8 cellular contexts compared by ENCODE assay signal in genomic region chr1:39081266-39082139, GRCh38. TPM values are rescaled to one million over a fixed set of nuclear protein-coding genes. Genes with fewer than 3 reads are reported as not detected.
A peak's percentile ranks its signal among the peaks of the same experiment; 100 is the strongest.
DNase-seq lines count a peak whose midpoint lies in the region; ATAC-seq, FAIRE-seq and TF ChIP-seq lines count a peak whose summit lies in the region.

No MANE protein-coding gene starts in this region.

- H3K9me1 ChIP-seq in K562 (ENCODE audit: control insufficient read depth, insufficient read depth, low read length): no peaks in the 10 kb centered on the region

- peaks cover 0 to 25% of the 10 kb centered on the region in 2 experiments; a peak in 3 of 5 replicates for H3K4me1 ChIP-seq in K562 (replicated peaks in 1 of 2; ENCODE audit: control insufficient read depth in 2 of 2, insufficient read depth in 2 of 2, low read length in 2 of 2)

- H2AFZ ChIP-seq in K562 (ENCODE audit: low read depth, low read length): peak overlapping the region; percentile 67

- FAIRE-seq in K562 (lab: Jason Lieb, UNC): no peak

- H3K9me3 Mint-ChIP-seq in stimulated activated naive B cell treated with anti-CD40 and anti-IgM and Interleukin-4, amounts not matched to agents 10 μg/mL and 1 μg/mL and 100 μg/mL, for 72 hours: no peaks in the 10 kb centered on the region

- H3K9ac ChIP-seq in K562 (ENCODE audit: insufficient read depth in 1 of 2, low read depth in 2 of 2, low read length in 2 of 2): peak overlapping the region in 1 of 2 experiments; percentile 88; a peak in 2 of 4 replicates

- peak in 1 of 3 experiments; percentile 24; a peak in 1 of 6 replicates for TF ChIP-seq CTCF in K562 (IDR thresholded peaks at IDR 0.05 in 2 of 3, conservative IDR thresholded peaks at IDR 0.05 in 1 of 3; ENCODE audit: insufficient read depth in 2 of 3, low read depth in 1 of 3, low read length in 3 of 3)
- no peak for TF ChIP-seq CTCF in kidney epithelial cell (IDR thresholded peaks at IDR 0.05; ENCODE audit: insufficient read depth, low read length, poor library complexity, severe bottlenecking)

- no peak overlapping the region for H3K27ac Mint-ChIP-seq in stimulated activated naive B cell treated with anti-CD40 and anti-IgM and Interleukin-4, amounts not matched to agents 10 μg/mL and 1 μg/mL and 100 μg/mL, for 72 hours

- TF ChIP-seq EP300 in K562 (IDR thresholded peaks at IDR 0.05; ENCODE audit: low read length): no peak

- H3K4me1 Mint-ChIP-seq in stimulated activated naive B cell treated with anti-CD40 and anti-IgM and Interleukin-4, amounts not matched to agents 10 μg/mL and 1 μg/mL and 100 μg/mL, for 72 hours: peaks cover 21 to 23% of the 10 kb centered on the region in 2 donors

- peaks cover 28 to 40% of the 10 kb centered on the region in 2 donors for H3K27me3 Mint-ChIP-seq in stimulated activated naive B cell treated with anti-CD40 and anti-IgM and Interleukin-4, amounts not matched to agents 10 μg/mL and 1 μg/mL and 100 μg/mL, for 72 hours

- H3K79me2 ChIP-seq in K562 (ENCODE audit: control insufficient read depth, insufficient read depth, low read length): no peaks in the 10 kb centered on the region

- CTCF ChIA-PET in K562 (lab: Yijun Ruan, JAX; ENCODE audit: low intra/inter-chr PET ratio): interaction anchor here (0.6 kb wide), 1 partner anchor 1055 kb away, joined by 4 read pairs; no protein-coding TSS in a partner anchor

- H3K27me3 ChIP-seq in K562 (ENCODE audit: control insufficient read depth in 2 of 2, insufficient read depth in 2 of 2, low read length in 2 of 2) (peaks cover 22 to 28% of the 10 kb centered on the region in 2 experiments), kidney epithelial cell (ENCODE audit: control insufficient read depth, insufficient read depth, low read length) (peaks cover 16% of the 10 kb centered on the region)

- H3K36me3 ChIP-seq in K562 (ENCODE audit: control insufficient read depth, insufficient read depth, low read length): no peaks in the 10 kb centered on the region
- H3K36me3 ChIP-seq in kidney epithelial cell (ENCODE audit: control insufficient read depth, insufficient read depth, low read length): no peaks in the 10 kb centered on the region

- TF ChIP-seq POLR2A in K562 (conservative IDR thresholded peaks at IDR 0.05): no peak

- intact Hi-C loops in K562 (cut with micrococcal nuclease): no loop called here

- 3% methylated on average over 64 of the region's 117 CpGs for WGBS in K562 (ENCODE audit: insufficient coverage, low coverage, missing lambda C conversion rate)

- 0 out of 2 replicates have a peak, but pooled peaks cover 12% of the 10 kb centered on the region for H4K20me1 ChIP-seq in K562 (replicated peaks; ENCODE audit: control insufficient read depth, insufficient read depth, low read length)

- H3K4me3 ChIP-seq in K562: peak overlapping the region; percentile 47
- H3K4me3 ChIP-seq in kidney epithelial cell (ENCODE audit: low read depth, low read length): peak overlapping the region; percentile 42

- peak overlapping the region in 1 of 2 donors; percentile 65 for H3K4me3 Mint-ChIP-seq in stimulated activated naive B cell treated with anti-CD40 and anti-IgM and Interleukin-4, amounts not matched to agents 10 μg/mL and 1 μg/mL and 100 μg/mL, for 72 hours

- H3K27ac ChIP-seq in K562 (ENCODE audit: extremely low read depth, low read depth, low read length): no peak overlapping the region

- BruUV-seq in K562 (replicated peaks; lab: Mats Ljungman, UMichigan): no TSS peak

- POLR2A ChIA-PET in K562 (lab: Yijun Ruan, JAX): interaction anchor here (0.6 to 2.6 kb wide), 8 partner anchors 8 to 457 kb away, joined by 3 to 14 read pairs (median 3); no protein-coding TSS in a partner anchor

- H3K4me2 ChIP-seq in K562 (ENCODE audit: insufficient read depth, low read length): peak overlapping the region; percentile 35; the same call in 1 of the 2 replicates

- in situ Hi-C loops in K562 (cut with MboI): no loop called here

- DNase-seq in DMS79 treated with DMSO at 0.1 percent for 48 hours (lab: John Stamatoyannopoulos, UW) (peak; percentile 18), DMS79 (lab: John Stamatoyannopoulos, UW) (no peak), NCI-H774 (lab: John Stamatoyannopoulos, UW) (peak; percentile 20), K562 (ENCODE audit: extremely low read depth in 1 of 4, low spot score in 3 of 4) (peak; percentile 62 to 75 (median 68)), kidney epithelial cell (ENCODE audit: low read depth) (no peak), NK-92 (lab: John Stamatoyannopoulos, UW; ENCODE audit: unreplicated experiment) (no peak)
- no peak for DNase-seq in stimulated activated naive B cell treated with anti-CD40 and anti-IgM and Interleukin-4, amounts not matched to agents 10 μg/mL and 1 μg/mL and 100 μg/mL, for 72 hours

- peak; percentile 80 for ATAC-seq in K562
- peak; percentile 67 to 68 for ATAC-seq in stimulated activated naive B cell treated with anti-CD40 and anti-IgM and Interleukin-4, amounts not matched to agents 10 μg/mL and 1 μg/mL and 100 μg/mL, for 72 hours (replicated peaks)
- no peak for ATAC-seq in GM18858 (IDR thresholded peaks at IDR 0.05; ENCODE audit: unreplicated experiment)

- no peaks in the 10 kb centered on the region for H3K36me3 Mint-ChIP-seq in stimulated activated naive B cell treated with anti-CD40 and anti-IgM and Interleukin-4, amounts not matched to agents 10 μg/mL and 1 μg/mL and 100 μg/mL, for 72 hours

- no peaks in the 10 kb centered on the region for H3K9me3 ChIP-seq in K562 (replicated peaks; ENCODE audit: control insufficient read depth, insufficient read depth, low read depth, low read length)

- TF ChIP-seq RAD21 in K562 (CRISPR knock-in tag; conservative IDR thresholded peaks at IDR 0.05 in 1 of 2, IDR thresholded peaks at IDR 0.05 in 1 of 2): peak in 1 of 2 experiments; percentile 18; a peak in 1 of 4 replicates

TF ChIP-seq in K562, 482 proteins besides CTCF, POLR2A, EP300 and RAD21 (continues in another document):
- TF ChIP-seq, protein P1, sequence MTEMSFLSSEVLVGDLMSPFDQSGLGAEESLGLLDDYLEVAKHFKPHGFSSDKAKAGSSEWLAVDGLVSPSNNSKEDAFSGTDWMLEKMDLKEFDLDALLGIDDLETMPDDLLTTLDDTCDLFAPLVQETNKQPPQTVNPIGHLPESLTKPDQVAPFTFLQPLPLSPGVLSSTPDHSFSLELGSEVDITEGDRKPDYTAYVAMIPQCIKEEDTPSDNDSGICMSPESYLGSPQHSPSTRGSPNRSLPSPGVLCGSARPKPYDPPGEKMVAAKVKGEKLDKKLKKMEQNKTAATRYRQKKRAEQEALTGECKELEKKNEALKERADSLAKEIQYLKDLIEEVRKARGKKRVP (CRISPR knock-in tag; IDR thresholded peaks at IDR 0.05): no peak
- TF ChIP-seq RBBP5 (IDR thresholded peaks at IDR 0.05; ENCODE audit: borderline replicate concordance, insufficient read depth, low read length, poor library complexity, severe bottlenecking) (peak; percentile 55), FOXK2 (conservative IDR thresholded peaks at IDR 0.05 in 1 of 2, IDR thresholded peaks at IDR 0.05 in 1 of 2; ENCODE audit: low read depth in 2 of 2) (no peak), RB1 (IDR thresholded peaks at IDR 0.05; ENCODE audit: low read depth) (peak; percentile 41; the same call in 1 of the 2 replicates), ETS1 (conservative IDR thresholded peaks at IDR 0.05; ENCODE audit: control insufficient read depth, low read depth, low read length) (no peak; the same call in 1 of the 2 replicates), EHMT2 (IDR thresholded peaks at IDR 0.05) (no peak), ZBTB7A (IDR thresholded peaks at IDR 0.05; ENCODE audit: borderline replicate concordance, control insufficient read depth, low read depth, low read length) (peak; percentile 77; the same call in 1 of the 2 replicates), CREM (IDR thresholded peaks at IDR 0.05; ENCODE audit: low read depth) (no peak), ZNF197 (CRISPR knock-in tag; IDR thresholded peaks at IDR 0.05; ENCODE audit: low read depth) (no peak), SMAD3 (CRISPR knock-in tag; conservative IDR thresholded peaks at IDR 0.05) (no peak), NRF1 (conservative IDR thresholded peaks at IDR 0.05 in 1 of 2, IDR thresholded peaks at IDR 0.05 in 1 of 2) (peak in 1 of 2 experiments; percentile 50; a peak in 2 of 4 replicates), PTBP1 (IDR thresholded peaks at IDR 0.05; ENCODE audit: low read depth, low read length) (no peak), EZH2 (IDR thresholded peaks at IDR 0.05; ENCODE audit: borderline replicate concordance, low read depth, low read length) (no peak)

RNA-seq across cellular contexts. Expression of gene NDUFS5, which starts 55.4 kb away (rescaled TPM):
- 66.1 and 87.1 TPM in 2 replicates for total RNA-seq in K562 (2011; cell fraction: chromatin; rRNA removed; ENCODE audit: low replicate concordance)
- total RNA-seq in K562 (2011; cell fraction: nucleolus; rRNA removed): 111 and 135 TPM in 2 replicates
- total RNA-seq in K562 (2011; cell fraction: nucleoplasm; rRNA removed): 140 and 150 TPM in 2 replicates
- total RNA-seq in K562 (2014; rRNA removed) (1,178 and 1,281 TPM in 2 replicates), K562 (2014; rRNA removed; fragmentation: Illumina TruSeq; extraction: Trizol) (1,116 and 1,227 TPM in 2 replicates), K562 (2015; rRNA removed; fragmentation: Illumina TruSeq; extraction: Trizol) (976 and 1,027 TPM in 2 replicates), K562 (2021) (499 and 523 TPM in 2 replicates), kidney epithelial cell (318 and 403 TPM in 2 replicates)
- polyA plus RNA-seq in K562 (2011; rRNA removed) (839 and 1,074 TPM in 2 replicates), K562 (2014; fragmentation: Illumina TruSeq; extraction: Trizol) (1,614 and 1,625 TPM in 2 replicates), K562 (2014; fragmentation: Nextera tagmentation; extraction: Ambion mirVana) (1,000 to 10,000 TPM; 2,515 to 2,737 TPM), K562 (2014; rRNA removed) (1,487 and 1,540 TPM in 2 replicates)
- 254 and 811 TPM in 2 replicates for polyA plus RNA-seq in K562 (2011; cell fraction: cytosol; rRNA removed)
- 160 and 368 TPM in 2 replicates for polyA plus RNA-seq in K562 (2011; cell fraction: nucleus; rRNA removed)
- 421 and 1,566 TPM in 2 replicates for polyA plus RNA-seq in K562 (2012)
- 775 and 778 TPM in 2 replicates for polyA minus RNA-seq in K562 (2011; rRNA and poly(A)+ RNA removed)
- polyA minus RNA-seq in K562 (2011; cell fraction: cytosol; rRNA and poly(A)+ RNA removed): 126 and 154 TPM in 2 replicates
- 43.4 and 90.9 TPM in 2 replicates for polyA minus RNA-seq in K562 (2011; cell fraction: nucleus; rRNA and poly(A)+ RNA removed)

Comparison
In these comparisons a context has a peak if more than half of its experiments do, and no peak if none do; other contexts are left out.
1. DNase-seq: peak in DMS79 treated with DMSO at 0.1 percent for 48 hours (single experiment), NCI-H774 (single experiment) and K562 (4 of 4); none in DMS79 (single experiment), kidney epithelial cell (single experiment), stimulated activated naive B cell treated with anti-CD40 and anti-IgM and Interleukin-4, amounts not matched to agents 10 μg/mL and 1 μg/mL and 100 μg/mL, for 72 hours (single experiment) and NK-92 (single experiment).